9 cellular contexts compared by ENCODE assay signal in the genomic region with DNA sequence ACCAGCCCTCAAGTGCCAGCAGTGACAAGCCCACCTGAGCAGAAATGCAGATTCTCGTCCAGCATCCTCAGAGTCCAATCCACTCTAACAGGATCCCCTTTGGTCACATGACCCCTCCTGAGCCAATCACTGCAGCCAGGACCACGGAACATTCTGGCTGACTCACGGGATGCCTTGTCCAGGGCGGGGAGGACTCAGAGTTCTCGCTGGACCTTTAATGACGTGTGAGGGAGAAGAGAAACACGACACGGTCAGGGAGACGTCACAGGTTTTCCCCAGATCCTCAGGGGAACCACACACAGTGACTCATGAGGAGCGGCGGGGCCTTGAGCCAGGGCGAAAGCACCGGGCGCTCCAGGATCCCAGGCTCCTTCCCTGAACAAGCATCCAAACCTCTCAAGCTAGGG.
DNase-seq lines count a peak whose midpoint lies in the region; TF ChIP-seq lines count a peak whose summit lies in the region.
"Had no signal": no experiment of that assay in that cellular context is flagged by ENCODE, and none has a peak within 500 bp of the region (broad histone marks: within the 10 kb centered on the region; RNA-seq: fewer than 3 reads in every experiment).

No MANE protein-coding gene starts in this region.

- H3K4me1 ChIP-seq in adipocyte (ENCODE audit: control insufficient read depth, insufficient read depth, low read length) (peaks cover 5% of the 10 kb centered on the region), testis (no peaks in the 10 kb centered on the region)

- CTCF ChIA-PET in GM10248 (lab: Yijun Ruan, JAX) (no interaction called here), HEK293T (lab: Yijun Ruan, JAX) (interaction anchor here (0.8 kb wide), 1 partner anchor 24 kb away, joined by 4 read pairs; no protein-coding TSS in a partner anchor)

- DNase-seq in HK-2 (ENCODE audit: unreplicated experiment) (peak; percentile 77), adipocyte (ENCODE audit: low read depth) (peak; percentile 43), kidney glomerular epithelial cell (lab: John Stamatoyannopoulos, UW) (peak; percentile 78), testis (peak; percentile 60), GM10248 (ENCODE audit: extremely low spot score) (no peak), HEK293T (ENCODE audit: extremely low spot score) (no peak), NCI-H1930 (lab: John Stamatoyannopoulos, UW) (no peak)
- DNase-seq: cortex of kidney had no signal

- H3K27me3 ChIP-seq in adipocyte (replicated peaks; ENCODE audit: control insufficient read depth, insufficient read depth, low read length) (peaks cover 5% of the 10 kb centered on the region), testis (no peaks in the 10 kb centered on the region)
- H3K27me3 ChIP-seq: neutrophil had no signal

- H3K9ac ChIP-seq in adipocyte (ENCODE audit: low read length) = no peak overlapping the region

- H3K9me3 ChIP-seq in adipocyte (ENCODE audit: control insufficient read depth, low read length) (no peaks in the 10 kb centered on the region), testis (no peaks in the 10 kb centered on the region)
- H3K9me3 ChIP-seq: neutrophil had no signal

- H3K27ac ChIP-seq in testis = no peak overlapping the region
- H3K27ac ChIP-seq: neutrophil had no signal

- no peak overlapping the region for H3K4me3 ChIP-seq in adipocyte (ENCODE audit: low read length)
- no peak overlapping the region for H3K4me3 ChIP-seq in testis

- TF ChIP-seq CTCF in testis (IDR thresholded peaks at IDR 0.05) (no peak), GM10248 (IDR thresholded peaks at IDR 0.05; ENCODE audit: control extremely low read depth, extremely low read depth, low read depth, missing control alignments) (no peak)

- H3K36me3 ChIP-seq in adipocyte (ENCODE audit: control insufficient read depth, insufficient read depth, low read length, severe bottlenecking) (no peaks in the 10 kb centered on the region), testis (ENCODE audit: low read depth, missing control alignments) (no peaks in the 10 kb centered on the region)
- H3K36me3 ChIP-seq: neutrophil had no signal

- intact Hi-C loops in testis (cut with DNase I; ENCODE audit: low total_unique reads) = no loop called here

- POLR2A ChIA-PET in GM10248 (lab: Yijun Ruan, JAX) (no interaction called here), HEK293T (lab: Yijun Ruan, JAX) (no interaction called here)

- TF ChIP-seq POLR2A in testis (IDR thresholded peaks at IDR 0.05) = no peak

- WGBS in testis, 2 donors = 29 to 70% methylated on average over 13 to 14 of the region's 14 CpGs

TF ChIP-seq in HEK293T, 16 proteins besides CTCF, POLR2A, EP300 and RAD21:
- TF ChIP-seq SP1 (IDR thresholded peaks at IDR 0.05) (no peak), FOXM1 (IDR thresholded peaks at IDR 0.05; ENCODE audit: borderline replicate concordance) (no peak), SUZ12 (IDR thresholded peaks at IDR 0.05) (no peak), LEF1 (IDR thresholded peaks at IDR 0.05; ENCODE audit: borderline replicate concordance) (no peak), ZNF384 (IDR thresholded peaks at IDR 0.05) (no peak), FOXK2 (IDR thresholded peaks at IDR 0.05) (no peak), BHLHE40 (IDR thresholded peaks at IDR 0.05; ENCODE audit: borderline replicate concordance) (no peak)
- TF ChIP-seq, protein P1, sequence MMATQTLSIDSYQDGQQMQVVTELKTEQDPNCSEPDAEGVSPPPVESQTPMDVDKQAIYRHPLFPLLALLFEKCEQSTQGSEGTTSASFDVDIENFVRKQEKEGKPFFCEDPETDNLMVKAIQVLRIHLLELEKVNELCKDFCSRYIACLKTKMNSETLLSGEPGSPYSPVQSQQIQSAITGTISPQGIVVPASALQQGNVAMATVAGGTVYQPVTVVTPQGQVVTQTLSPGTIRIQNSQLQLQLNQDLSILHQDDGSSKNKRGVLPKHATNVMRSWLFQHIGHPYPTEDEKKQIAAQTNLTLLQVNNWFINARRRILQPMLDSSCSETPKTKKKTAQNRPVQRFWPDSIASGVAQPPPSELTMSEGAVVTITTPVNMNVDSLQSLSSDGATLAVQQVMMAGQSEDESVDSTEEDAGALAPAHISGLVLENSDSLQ (IDR thresholded peaks at IDR 0.05) = no peak

Comparison
In these comparisons a context has a peak if more than half of its experiments do, and no peak if none do; other contexts are left out.
1. DNase-seq: peak in HK-2 (single experiment), adipocyte (single experiment), kidney glomerular epithelial cell (single experiment) and testis (single experiment); none in GM10248 (single experiment), HEK293T (single experiment) and NCI-H1930 (0 of 2).